Comparison of ENCODE assay signal across 1 cellular context in genomic region chr4:122480655-122481487, GRCh38.
A peak's percentile ranks its signal among the peaks of the same experiment; 100 is the strongest.
TF ChIP-seq lines count a peak whose summit lies in the region.

No MANE protein-coding gene starts in this region.

TF ChIP-seq in K562, 482 proteins besides CTCF, POLR2A, EP300 and RAD21 (continued from another document and continues in another):
- TF ChIP-seq ZBTB40 (IDR thresholded peaks at IDR 0.05) (no peak), ZBTB40 (CRISPR knock-in tag; IDR thresholded peaks at IDR 0.05) (no peak), ZNF778 (CRISPR knock-in tag; IDR thresholded peaks at IDR 0.05) (no peak), NEUROD1 (IDR thresholded peaks at IDR 0.05; ENCODE audit: borderline replicate concordance, low read depth, low read length, partially characterized antibody) (no peak), FOXO4 (CRISPR knock-in tag; IDR thresholded peaks at IDR 0.05) (no peak), E4F1 (CRISPR knock-in tag; IDR thresholded peaks at IDR 0.05; ENCODE audit: borderline replicate concordance) (no peak), BMI1 (IDR thresholded peaks at IDR 0.05; ENCODE audit: low read length) (no peak), ZNF239 (CRISPR knock-in tag; IDR thresholded peaks at IDR 0.05) (no peak), ATF3 (IDR thresholded peaks at IDR 0.05) (no peak), ATF3 (CRISPR knock-in tag; conservative IDR thresholded peaks at IDR 0.05) (no peak), ZFP91 (CRISPR knock-in tag; IDR thresholded peaks at IDR 0.05) (no peak), HDGF (IDR thresholded peaks at IDR 0.05) (no peak), AFF4 (CRISPR knock-in tag; IDR thresholded peaks at IDR 0.05) (no peak), HDAC8 (tag; IDR thresholded peaks at IDR 0.05) (no peak), GATAD2B (IDR thresholded peaks at IDR 0.05; ENCODE audit: borderline replicate concordance) (no peak), GTF2A2 (tag; IDR thresholded peaks at IDR 0.05) (no peak), ZNF217 (CRISPR knock-in tag; IDR thresholded peaks at IDR 0.05) (no peak), ZHX1 (conservative IDR thresholded peaks at IDR 0.05; ENCODE audit: low read length) (no peak), ZNF395 (CRISPR knock-in tag; IDR thresholded peaks at IDR 0.05) (peak; percentile 78), TCF3 (CRISPR knock-in tag; IDR thresholded peaks at IDR 0.05) (no peak), MEIS2 (IDR thresholded peaks at IDR 0.05; ENCODE audit: partially characterized antibody) (peak; percentile 99), ZZZ3 (IDR thresholded peaks at IDR 0.05) (no peak), BHLHE40 (IDR thresholded peaks at IDR 0.05; ENCODE audit: low read length) (no peak), BCOR (IDR thresholded peaks at IDR 0.05) (no peak), ZNF589 (CRISPR knock-in tag; IDR thresholded peaks at IDR 0.05; ENCODE audit: low read depth) (no peak), ZNF583 (CRISPR knock-in tag; IDR thresholded peaks at IDR 0.05) (no peak), NFE2L1 (tag; IDR thresholded peaks at IDR 0.05; ENCODE audit: borderline replicate concordance, low read depth) (no peak), MCM5 (IDR thresholded peaks at IDR 0.05; ENCODE audit: low read depth) (no peak), NCOA6 (IDR thresholded peaks at IDR 0.05) (no peak), ZBTB43 (CRISPR knock-in tag; IDR thresholded peaks at IDR 0.05) (no peak), DPF2 (IDR thresholded peaks at IDR 0.05) (peak; percentile 71), LEF1 (IDR thresholded peaks at IDR 0.05) (no peak)
